Comparison of ENCODE assay signal across 33 cellular contexts in the genomic region with DNA sequence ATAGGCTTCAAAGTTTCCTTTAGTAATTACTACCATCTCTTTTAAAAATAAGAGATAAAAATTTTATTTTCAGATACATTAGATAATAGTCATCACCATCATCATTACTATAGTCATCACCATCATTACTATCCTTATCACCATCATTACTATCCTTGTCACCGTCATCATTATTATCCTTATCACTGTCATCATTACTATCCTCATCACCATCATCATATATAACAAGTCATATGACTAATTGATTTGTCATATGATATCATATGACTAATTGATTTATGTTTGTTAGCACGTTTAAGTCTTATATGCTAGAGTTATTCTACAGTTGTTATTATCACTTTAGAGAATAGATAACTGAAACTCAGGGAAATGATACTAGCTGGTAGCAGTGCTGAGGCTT.
"Had no signal": no experiment of that assay in that cellular context is flagged by ENCODE, and none has a peak within 500 bp of the region (broad histone marks: within the 10 kb centered on the region; RNA-seq: fewer than 3 reads in every experiment).

No MANE protein-coding gene starts in this region.

- ATAC-seq: activated CD8-positive, alpha-beta T cell treated with anti-CD3 and anti-CD28 coated beads for 36 hours; activated naive CD4-positive, alpha-beta T cell treated with anti-CD3 and anti-CD28 coated beads, Interleukin-2, amount 50 U/mL, for 72 hours; activated T-cell treated with anti-CD3 and anti-CD28 coated beads, Interleukin-2, amount 50 U/mL, for 4 hours; activated T-cell treated with anti-CD3 and anti-CD28 coated beads, Interleukin-2, amount 50 U/mL, for 72 hours; activated T-helper 17 cell treated with anti-CD3 and anti-CD28 coated beads, Interleukin-2, amount 50 U/mL, for 72 hours; body of pancreas had no signal

- H3K27ac ChIP-seq: adrenal gland, body of pancreas, brain microvascular endothelial cell, breast epithelium, VCaP had no signal

- FAIRE-seq: astrocyte, TTC549 had no signal

- DNase-seq: activated B cell treated with CpG ODN at 0.5 μM for 24 hours; activated CD4-positive, alpha-beta memory T cell treated with anti-CD3 and anti-CD28 coated beads for 36 hours; activated CD4-positive, alpha-beta T cell treated with anti-CD3 and anti-CD28 coated beads for 4 hours; activated CD4-positive, alpha-beta T cell treated with anti-CD3 and anti-CD28 coated beads, Interleukin-2, amount 10 ng/mL, durations not matched to agents 24 days and 14 days; activated CD4-positive, alpha-beta T cell treated with anti-CD3 and anti-CD28 coated beads, Interleukin-2, amount 50 U/mL, for 1 hour; activated CD4-positive, alpha-beta T cell treated with anti-CD3 and anti-CD28 coated beads, Interleukin-2, amount 50 U/mL, for 4 hours; activated CD4-positive, CD25-positive, alpha-beta regulatory T cell treated with anti-CD3 and anti-CD28 coated beads, Interleukin-2, amount 50 U/mL, for 72 hours; activated CD8-positive, alpha-beta memory T cell treated with anti-CD3 and anti-CD28 coated beads, Interleukin-2, amount 50 U/mL, for 4 hours; activated CD8-positive, alpha-beta T cell treated with anti-CD3 and anti-CD28 coated beads for 36 hours; activated effector memory CD4-positive, alpha-beta T cell treated with anti-CD3 and anti-CD28 coated beads, Interleukin-2, amount 50 U/mL, for 16 hours; activated gamma-delta T cell treated with Interleukin-2 at 50 U/mL for 16 hours; activated naive CD4-positive, alpha-beta T cell; activated naive CD4-positive, alpha-beta T cell treated with anti-CD3 and anti-CD28 coated beads for 36 hours; activated naive CD4-positive, alpha-beta T cell treated with anti-CD3 and anti-CD28 coated beads, Interleukin-2, amount 50 U/mL, for 16 hours; activated naive CD8-positive, alpha-beta T cell treated with anti-CD3 and anti-CD28 coated beads for 36 hours; activated T-cell treated with anti-CD3 and anti-CD28 coated beads for 4 hours; activated T-cell treated with anti-CD3 and anti-CD28 coated beads, Interleukin-2, amount 50 U/mL, for 1 hour; activated T-cell treated with anti-CD3 and anti-CD28 coated beads, Interleukin-2, amount 50 U/mL, for 4 hours; activated T-cell treated with anti-CD3 and anti-CD28 coated beads, Interleukin-2, amount 50 U/mL, for 72 hours; adrenal gland; amniotic stem cell; aorta; body of pancreas; brain microvascular endothelial cell; central memory CD4-positive, alpha-beta T cell; T-helper 2 cell; T-helper 9 cell had no signal

- H3K27me3 ChIP-seq: adrenal gland, body of pancreas, brain microvascular endothelial cell, breast epithelium had no signal

- H3K4me1 ChIP-seq: adrenal gland, breast epithelium had no signal
